27 cellular contexts compared by ENCODE assay signal in the genomic region with DNA sequence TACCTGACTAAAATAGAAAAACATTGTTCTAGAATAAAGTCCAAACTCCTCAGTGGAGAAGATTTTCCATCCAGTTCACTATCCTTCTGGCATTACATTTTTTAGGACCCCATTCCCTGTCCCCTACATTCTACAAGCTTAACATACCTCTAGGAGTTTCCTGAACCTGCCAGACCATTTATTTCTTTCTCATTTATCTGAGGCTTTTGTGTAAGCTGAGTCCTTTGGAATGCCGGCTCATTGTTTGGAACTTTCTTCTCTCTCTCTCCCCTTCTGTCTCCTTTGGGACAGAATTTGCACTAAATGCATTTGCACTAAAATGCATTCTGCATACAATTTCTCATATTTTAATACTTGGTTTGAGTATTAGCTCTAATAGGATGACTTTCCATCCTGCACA.
"Had no signal": no experiment of that assay in that cellular context is flagged by ENCODE, and none has a peak within 500 bp of the region (broad histone marks: within the 10 kb centered on the region; RNA-seq: fewer than 3 reads in every experiment).

No MANE protein-coding gene starts in this region.

- H3K27ac ChIP-seq: heart right ventricle, hepatocyte, left lung, ovary, right atrium auricular region, right lobe of liver, tibial nerve, uterus had no signal

- H3K4me1 Mint-ChIP-seq: immature natural killer cell; memory B cell; naive thymus-derived CD8-positive, alpha-beta T cell; stimulated activated memory B cell treated with anti-CD40 and anti-IgM and Interleukin-4, amounts not matched to agents 10 μg/mL and 1 μg/mL and 100 μg/mL, for 72 hours; stimulated activated naive CD8-positive, alpha-beta T cell treated with anti-CD3 and anti-CD28 coated beads, Interleukin-15, amount 100 ng/mL, for 72 hours had no signal

- FAIRE-seq: islet of Langerhans, kidney had no signal

- H3K27me3 ChIP-seq: heart right ventricle, hepatocyte, left lung, ovary, right atrium auricular region, right lobe of liver, tibial nerve, uterus had no signal

- H2AFZ ChIP-seq: hepatocyte had no signal

- H3K9me3 Mint-ChIP-seq: memory B cell; stimulated activated memory B cell treated with anti-CD40 and anti-IgM and Interleukin-4, amounts not matched to agents 10 μg/mL and 1 μg/mL and 100 μg/mL, for 72 hours; type B pancreatic cell had no signal

- H3K27me3 Mint-ChIP-seq: memory B cell; naive thymus-derived CD8-positive, alpha-beta T cell; progenitor cell of endocrine pancreas; stimulated activated memory B cell treated with anti-CD40 and anti-IgM and Interleukin-4, amounts not matched to agents 10 μg/mL and 1 μg/mL and 100 μg/mL, for 72 hours; stimulated activated naive CD8-positive, alpha-beta T cell treated with anti-CD3 and anti-CD28 coated beads, Interleukin-15, amount 100 ng/mL, for 72 hours; type B pancreatic cell had no signal

- H3K79me2 ChIP-seq: hepatocyte had no signal

- DNase-seq: heart right ventricle; immature natural killer cell; kidney; left colon; left lung; naive thymus-derived CD8-positive, alpha-beta T cell; ovary; right lobe of liver; stimulated activated CD4-positive, alpha-beta T cell treated with anti-CD3 and anti-CD28 coated beads, Interleukin-1b, Interleukin-23, amount 100 ng/mL, for 48 hours; stimulated activated CD4-positive, alpha-beta T cell treated with anti-CD3 and anti-CD28 coated beads, Interleukin-2, amount 100 ng/mL, for 48 hours; stimulated activated CD4-positive, alpha-beta T cell treated with anti-CD3 and anti-CD28 coated beads, Interleukin-4, amount 100 ng/mL, for 4 hours; stimulated activated CD8-positive, alpha-beta memory T cell treated with anti-CD3 and anti-CD28 coated beads, Interleukin-4, amount 100 ng/mL, for 48 hours; stimulated activated naive CD4-positive, alpha-beta T cell treated with Interleukin-2 at 50 U/mL for 16 hours; stimulated activated naive CD8-positive, alpha-beta T cell treated with anti-CD3 and anti-CD28 coated beads, Interleukin-15, amount 100 ng/mL, for 72 hours; substantia nigra; uterus had no signal

- H3K36me3 Mint-ChIP-seq: immature natural killer cell; memory B cell; naive thymus-derived CD8-positive, alpha-beta T cell; stimulated activated memory B cell treated with anti-CD40 and anti-IgM and Interleukin-4, amounts not matched to agents 10 μg/mL and 1 μg/mL and 100 μg/mL, for 72 hours; type B pancreatic cell had no signal

- H3K36me3 ChIP-seq: heart right ventricle, left lung, ovary, right atrium auricular region, right lobe of liver, tibial nerve, uterus had no signal

- H3K4me1 ChIP-seq: heart right ventricle, left lung, right atrium auricular region, right lobe of liver, tibial nerve, uterus had no signal

- H3K4me3 ChIP-seq: heart right ventricle, hepatocyte, left lung, ovary, right atrium auricular region, right lobe of liver, smooth muscle cell, tibial nerve, uterus had no signal

- H3K4me2 ChIP-seq: hepatocyte, smooth muscle cell had no signal

- H3K9me3 ChIP-seq: left lung, ovary, right atrium auricular region, right lobe of liver, tibial nerve, uterus had no signal

- ATAC-seq: heart right ventricle; left colon; left lung; naive thymus-derived CD8-positive, alpha-beta T cell; right lobe of liver; stimulated activated naive CD8-positive, alpha-beta T cell treated with anti-CD3 and anti-CD28 coated beads, Interleukin-15, amount 100 ng/mL, for 72 hours had no signal

- H3K4me3 Mint-ChIP-seq: immature natural killer cell; memory B cell; naive thymus-derived CD8-positive, alpha-beta T cell; nephron; neural crest cell; stimulated activated memory B cell treated with anti-CD40 and anti-IgM and Interleukin-4, amounts not matched to agents 10 μg/mL and 1 μg/mL and 100 μg/mL, for 72 hours; stimulated activated naive CD8-positive, alpha-beta T cell treated with anti-CD3 and anti-CD28 coated beads, Interleukin-15, amount 100 ng/mL, for 72 hours; type B pancreatic cell had no signal

- H3K27ac Mint-ChIP-seq: immature natural killer cell; memory B cell; naive thymus-derived CD8-positive, alpha-beta T cell; nephron; progenitor cell of endocrine pancreas; stimulated activated memory B cell treated with anti-CD40 and anti-IgM and Interleukin-4, amounts not matched to agents 10 μg/mL and 1 μg/mL and 100 μg/mL, for 72 hours; stimulated activated naive CD8-positive, alpha-beta T cell treated with anti-CD3 and anti-CD28 coated beads, Interleukin-15, amount 100 ng/mL, for 72 hours; type B pancreatic cell had no signal
